Comparison of ENCODE assay signal across 8 cellular contexts in genomic region chr1:11736746-11737639, GRCh38.
A peak's percentile ranks its signal among the peaks of the same experiment; 100 is the strongest.
DNase-seq lines count a peak whose midpoint lies in the region; TF ChIP-seq lines count a peak whose summit lies in the region.

No MANE protein-coding gene starts in this region.

- TF ChIP-seq CTCF in GM10266 (IDR thresholded peaks at IDR 0.05; ENCODE audit: control insufficient read depth, insufficient read depth, low read depth, missing control alignments), result no peak

- no peak for TF ChIP-seq RAD21 in Ishikawa (IDR thresholded peaks at IDR 0.05; ENCODE audit: low read depth)

- peak; percentile 49; the same call in 1 of the 2 replicates for TF ChIP-seq EP300 in Ishikawa (IDR thresholded peaks at IDR 0.05; ENCODE audit: borderline replicate concordance)

- peak overlapping the region; percentile 62 for H3K27ac Mint-ChIP-seq in T-helper 1 cell treated with Interleukin-12 subunit alpha and Interleukin-12 subunit beta and Interleukin-4 antibody, amounts not matched to agents 30 μg/mL and 1 μg/mL, for 36 hours

- H3K4me3 Mint-ChIP-seq in T-helper 1 cell treated with Interleukin-12 subunit alpha and Interleukin-12 subunit beta and Interleukin-4 antibody, amounts not matched to agents 30 μg/mL and 1 μg/mL, for 36 hours, result peak overlapping the region; percentile 95

- H3K36me3 Mint-ChIP-seq in T-helper 1 cell treated with Interleukin-12 subunit alpha and Interleukin-12 subunit beta and Interleukin-4 antibody, amounts not matched to agents 30 μg/mL and 1 μg/mL, for 36 hours (ENCODE audit: low read depth), result peaks cover 5% of the 10 kb centered on the region

- H3K27me3 Mint-ChIP-seq in T-helper 1 cell treated with Interleukin-12 subunit alpha and Interleukin-12 subunit beta and Interleukin-4 antibody, amounts not matched to agents 30 μg/mL and 1 μg/mL, for 36 hours (ENCODE audit: low read depth), result no peaks in the 10 kb centered on the region

- DNase-seq in GM10266 (ENCODE audit: extremely low spot score) (peak; percentile 65), cerebellar cortex (ENCODE audit: low spot score) (peak; percentile 41), kidney glomerular epithelial cell (lab: John Stamatoyannopoulos, UW) (peak; percentile 63), activated gamma-delta T cell treated with Interleukin-2 at 50 U/mL for 16 hours (no peak), NCI-H446 (lab: John Stamatoyannopoulos, UW) (no peak)
- DNase-seq in stimulated activated CD4-positive, alpha-beta T cell treated with anti-CD3 and anti-CD28 coated beads, Interleukin-15, amount 100 ng/mL, for 24 hours, result peak; percentile 58

- H3K9me3 Mint-ChIP-seq in T-helper 1 cell treated with Interleukin-12 subunit alpha and Interleukin-12 subunit beta and Interleukin-4 antibody, amounts not matched to agents 30 μg/mL and 1 μg/mL, for 36 hours, result no peaks in the 10 kb centered on the region

- H3K4me1 Mint-ChIP-seq in T-helper 1 cell treated with Interleukin-12 subunit alpha and Interleukin-12 subunit beta and Interleukin-4 antibody, amounts not matched to agents 30 μg/mL and 1 μg/mL, for 36 hours (ENCODE audit: low read depth), result peaks cover 56% of the 10 kb centered on the region

TF ChIP-seq in Ishikawa, 13 proteins besides CTCF, POLR2A, EP300 and RAD21:
- TF ChIP-seq FOXM1 (IDR thresholded peaks at IDR 0.05; ENCODE audit: borderline replicate concordance, low read depth), result no peak
- peak; percentile 22; the same call in 1 of the 2 replicates for TF ChIP-seq TEAD4 (IDR thresholded peaks at IDR 0.05)
- peak; percentile 57; the same call in 1 of the 2 replicates for TF ChIP-seq YY1 (IDR thresholded peaks at IDR 0.05; ENCODE audit: low read depth)
- peak; percentile 42 for TF ChIP-seq USF1 (IDR thresholded peaks at IDR 0.05)
- peak; percentile 74 for TF ChIP-seq NFIC (IDR thresholded peaks at IDR 0.05)
- no peak for TF ChIP-seq ZBTB7A (IDR thresholded peaks at IDR 0.05; ENCODE audit: low read depth)
- peak; percentile 73 for TF ChIP-seq EGR1 (IDR thresholded peaks at IDR 0.05)
- no peak for TF ChIP-seq TAF1 (IDR thresholded peaks at IDR 0.05; ENCODE audit: low read depth)
- TF ChIP-seq CEBPB (IDR thresholded peaks at IDR 0.05), result peak; percentile 67; the same call in 1 of the 2 replicates
- TF ChIP-seq, protein P1, sequence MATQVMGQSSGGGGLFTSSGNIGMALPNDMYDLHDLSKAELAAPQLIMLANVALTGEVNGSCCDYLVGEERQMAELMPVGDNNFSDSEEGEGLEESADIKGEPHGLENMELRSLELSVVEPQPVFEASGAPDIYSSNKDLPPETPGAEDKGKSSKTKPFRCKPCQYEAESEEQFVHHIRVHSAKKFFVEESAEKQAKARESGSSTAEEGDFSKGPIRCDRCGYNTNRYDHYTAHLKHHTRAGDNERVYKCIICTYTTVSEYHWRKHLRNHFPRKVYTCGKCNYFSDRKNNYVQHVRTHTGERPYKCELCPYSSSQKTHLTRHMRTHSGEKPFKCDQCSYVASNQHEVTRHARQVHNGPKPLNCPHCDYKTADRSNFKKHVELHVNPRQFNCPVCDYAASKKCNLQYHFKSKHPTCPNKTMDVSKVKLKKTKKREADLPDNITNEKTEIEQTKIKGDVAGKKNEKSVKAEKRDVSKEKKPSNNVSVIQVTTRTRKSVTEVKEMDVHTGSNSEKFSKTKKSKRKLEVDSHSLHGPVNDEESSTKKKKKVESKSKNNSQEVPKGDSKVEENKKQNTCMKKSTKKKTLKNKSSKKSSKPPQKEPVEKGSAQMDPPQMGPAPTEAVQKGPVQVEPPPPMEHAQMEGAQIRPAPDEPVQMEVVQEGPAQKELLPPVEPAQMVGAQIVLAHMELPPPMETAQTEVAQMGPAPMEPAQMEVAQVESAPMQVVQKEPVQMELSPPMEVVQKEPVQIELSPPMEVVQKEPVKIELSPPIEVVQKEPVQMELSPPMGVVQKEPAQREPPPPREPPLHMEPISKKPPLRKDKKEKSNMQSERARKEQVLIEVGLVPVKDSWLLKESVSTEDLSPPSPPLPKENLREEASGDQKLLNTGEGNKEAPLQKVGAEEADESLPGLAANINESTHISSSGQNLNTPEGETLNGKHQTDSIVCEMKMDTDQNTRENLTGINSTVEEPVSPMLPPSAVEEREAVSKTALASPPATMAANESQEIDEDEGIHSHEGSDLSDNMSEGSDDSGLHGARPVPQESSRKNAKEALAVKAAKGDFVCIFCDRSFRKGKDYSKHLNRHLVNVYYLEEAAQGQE (IDR thresholded peaks at IDR 0.05; ENCODE audit: low read depth), result no peak
- TF ChIP-seq CREB1 (IDR thresholded peaks at IDR 0.05; ENCODE audit: low read depth), result no peak
- TF ChIP-seq, protein P2, sequence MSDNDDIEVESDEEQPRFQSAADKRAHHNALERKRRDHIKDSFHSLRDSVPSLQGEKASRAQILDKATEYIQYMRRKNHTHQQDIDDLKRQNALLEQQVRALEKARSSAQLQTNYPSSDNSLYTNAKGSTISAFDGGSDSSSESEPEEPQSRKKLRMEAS (IDR thresholded peaks at IDR 0.05), result peak; percentile 61
- 0 out of 2 replicates have a peak, but pooled peaks have one; percentile 31 for TF ChIP-seq TCF12 (IDR thresholded peaks at IDR 0.05; ENCODE audit: low read depth)

Comparison
In these comparisons a context has a peak if more than half of its experiments do, and no peak if none do; other contexts are left out.
1. DNase-seq: peak in GM10266 (single experiment), cerebellar cortex (single experiment), kidney glomerular epithelial cell (single experiment) and stimulated activated CD4-positive, alpha-beta T cell treated with anti-CD3 and anti-CD28 coated beads, Interleukin-15, amount 100 ng/mL, for 24 hours (single experiment); none in activated gamma-delta T cell treated with Interleukin-2 at 50 U/mL for 16 hours (single experiment) and NCI-H446 (0 of 2).